Comparison of ENCODE assay signal across 8 cellular contexts in genomic region chr1:2642131-2642559, GRCh38. TPM values are rescaled to one million over a fixed set of nuclear protein-coding genes. Genes with fewer than 3 reads are reported as not detected.
A peak's percentile ranks its signal among the peaks of the same experiment; 100 is the strongest.
DNase-seq lines count a peak whose midpoint lies in the region; ATAC-seq, FAIRE-seq and TF ChIP-seq lines count a peak whose summit lies in the region.

No MANE protein-coding gene starts in this region.

- no peaks in the 10 kb centered on the region for H3K27me3 Mint-ChIP-seq in activated CD8-positive, alpha-beta memory T cell treated with anti-CD3 and anti-CD28 coated beads, Interleukin-2, amount 10 ng/mL, durations not matched to agents 7 days and 5 days

- H3K79me2 ChIP-seq in HepG2 (ENCODE audit: insufficient read depth, low read length) = peaks cover 3% of the 10 kb centered on the region

- peaks cover 17% of the 10 kb centered on the region for H3K27me3 ChIP-seq in adipocyte (replicated peaks; ENCODE audit: control insufficient read depth, insufficient read depth, low read length)
- peaks cover 2 to 10% of the 10 kb centered on the region in 2 experiments; a peak in 3 of 5 replicates for H3K27me3 ChIP-seq in HepG2 (ENCODE audit: control insufficient read depth in 1 of 2, insufficient read depth in 2 of 2, low read length in 2 of 2)
- peaks cover 0 to 22% of the 10 kb centered on the region in 2 donors for H3K27me3 ChIP-seq in tibial artery

- in situ Hi-C loops in HepG2 (cut with HindIII; ENCODE audit: extremely low pct_ligation_motif_present, low pct_unique_long_range_greater_than_20kb) = no loop called here

- FAIRE-seq in HepG2 (lab: Jason Lieb, UNC) = no peak

- no peaks in the 10 kb centered on the region for H4K20me1 ChIP-seq in HepG2 (ENCODE audit: insufficient read depth, low read length)

- H3K9ac ChIP-seq in adipocyte (ENCODE audit: low read length) (peak overlapping the region; percentile 93), HepG2 (ENCODE audit: insufficient read depth, low read depth, low read length) (peak overlapping the region; percentile 76)

- POLR2A ChIA-PET in HepG2 (lab: Yijun Ruan, JAX) = no interaction called here

- peak overlapping the region; percentile 80 for H3K4me3 Mint-ChIP-seq in activated CD8-positive, alpha-beta memory T cell treated with anti-CD3 and anti-CD28 coated beads, Interleukin-2, amount 10 ng/mL, durations not matched to agents 7 days and 5 days

- no peak for TF ChIP-seq RAD21 in HepG2 (CRISPR knock-in tag; IDR thresholded peaks at IDR 0.05)

- no peak for DNase-seq in activated CD8-positive, alpha-beta memory T cell treated with anti-CD3 and anti-CD28 coated beads, Interleukin-2, amount 10 ng/mL, durations not matched to agents 7 days and 5 days
- no peak for DNase-seq in activated CD8-positive, alpha-beta memory T cell treated with anti-CD3 and anti-CD28 coated beads, Interleukin-2, amount 50 U/mL, for 4 hours
- DNase-seq in adipocyte (ENCODE audit: low read depth) = no peak
- DNase-seq in HepG2 (ENCODE audit: low spot score) = no peak
- DNase-seq in tibial artery = peak in 1 of 2 donors; percentile 53
- DNase-seq in amygdala (lab: John Stamatoyannopoulos, UW) = no peak
- DNase-seq in NCI-H748 treated with DMSO at 0.1 percent for 48 hours (lab: John Stamatoyannopoulos, UW) = no peak
- DNase-seq in AG20443 (ENCODE audit: low spot score) = no peak

- no peak overlapping the region for H2AFZ ChIP-seq in HepG2 (ENCODE audit: low read length)

- peak; percentile 9 for ATAC-seq in activated CD8-positive, alpha-beta memory T cell treated with anti-CD3 and anti-CD28 coated beads, Interleukin-2, amount 10 ng/mL, durations not matched to agents 7 days and 5 days
- peak; percentile 37 for ATAC-seq in HepG2

- H3K27ac Mint-ChIP-seq in activated CD8-positive, alpha-beta memory T cell treated with anti-CD3 and anti-CD28 coated beads, Interleukin-2, amount 10 ng/mL, durations not matched to agents 7 days and 5 days = peak overlapping the region; percentile 85

- peak overlapping the region; percentile 57 for H3K27ac ChIP-seq in HepG2 (ENCODE audit: extremely low read length, insufficient read depth, low read length)
- peak overlapping the region; percentile 75 to 77 for H3K27ac ChIP-seq in tibial artery

- H3K36me3 ChIP-seq in adipocyte (ENCODE audit: control insufficient read depth, insufficient read depth, low read length, severe bottlenecking) (no peaks in the 10 kb centered on the region), HepG2 (replicated peaks in 1 of 2; ENCODE audit: control insufficient read depth in 1 of 2, insufficient read depth in 2 of 2, low read length in 2 of 2) (no peaks in the 10 kb centered on the region), tibial artery (no peaks in the 10 kb centered on the region)

- no peak for TF ChIP-seq POLR2A in HepG2 (IDR thresholded peaks at IDR 0.05; ENCODE audit: insufficient read depth in 1 of 2, low read depth in 2 of 2, low read length in 2 of 2)

- H3K9me3 ChIP-seq in adipocyte (ENCODE audit: control insufficient read depth, low read length) (peaks cover 10% of the 10 kb centered on the region), HepG2 (ENCODE audit: low read length) (peaks cover 9% of the 10 kb centered on the region), tibial artery (peaks cover 0 to 16% (median 4%) of the 10 kb centered on the region in 3 donors)

- peaks cover 10% of the 10 kb centered on the region for H3K4me1 Mint-ChIP-seq in activated CD8-positive, alpha-beta memory T cell treated with anti-CD3 and anti-CD28 coated beads, Interleukin-2, amount 10 ng/mL, durations not matched to agents 7 days and 5 days

- H3K4me3 ChIP-seq in adipocyte (ENCODE audit: low read length) = peak overlapping the region; percentile 89
- H3K4me3 ChIP-seq in HepG2 (replicated peaks in 1 of 3; ENCODE audit: insufficient read depth in 1 of 3, low read depth in 2 of 3, low read length in 3 of 3) = peak overlapping the region; percentile 70 to 81 (median 74)
- H3K4me3 ChIP-seq in tibial artery = peak overlapping the region; percentile 73 to 88

- peaks cover 4% of the 10 kb centered on the region for H3K9me3 Mint-ChIP-seq in activated CD8-positive, alpha-beta memory T cell treated with anti-CD3 and anti-CD28 coated beads, Interleukin-2, amount 10 ng/mL, durations not matched to agents 7 days and 5 days (ENCODE audit: low read depth)

- intact Hi-C loops in HepG2 (cut with micrococcal nuclease; ENCODE audit: unreplicated experiment) (loop anchor here (2.0 kb wide), 1 partner anchor 229 kb away; the partner anchor contains the start of gene PEX10), tibial artery (cut with DNase I; ENCODE audit: low total_unique reads) (loop anchor here (2.0 kb wide), 1 partner anchor 55 kb away; the partner anchor contains the start of gene PRXL2B)

- WGBS in HepG2 (ENCODE audit: low lambda C conversion rate) = 13% methylated on average over 5 of the region's 11 CpGs

- BruUV-seq in HepG2 (replicated peaks; lab: Mats Ljungman, UMichigan) = TSS peak; percentile 52

- CTCF ChIA-PET in activated CD8-positive, alpha-beta memory T cell treated with anti-CD3 and anti-CD28 coated beads, Interleukin-2, amount 10 ng/mL, durations not matched to agents 7 days and 5 days (lab: Charles Lee) = interaction anchor here (0.6 kb wide), 1 partner anchor 453 kb away, joined by 3 read pairs; no protein-coding TSS in a partner anchor
- CTCF ChIA-PET in HepG2 (lab: Yijun Ruan, JAX; ENCODE audit: low intra/inter-chr PET ratio, low total read pairs) = no interaction called here

- H3K36me3 Mint-ChIP-seq in activated CD8-positive, alpha-beta memory T cell treated with anti-CD3 and anti-CD28 coated beads, Interleukin-2, amount 10 ng/mL, durations not matched to agents 7 days and 5 days = peaks cover 4% of the 10 kb centered on the region

- peak overlapping the region; percentile 82 for H3K4me2 ChIP-seq in HepG2 (ENCODE audit: low read depth, low read length)

- TF ChIP-seq EP300 in HepG2 (IDR thresholded peaks at IDR 0.05; ENCODE audit: low read depth in 2 of 2, low read length in 2 of 2) (no peak), HepG2 (CRISPR knock-in tag; IDR thresholded peaks at IDR 0.05; ENCODE audit: borderline replicate concordance) (no peak)

- TF ChIP-seq CTCF in HepG2 (CRISPR knock-in tag; IDR thresholded peaks at IDR 0.05) = no peak
- TF ChIP-seq CTCF in tibial artery (IDR thresholded peaks at IDR 0.05) = no peak

- H3K4me1 ChIP-seq in adipocyte (ENCODE audit: control insufficient read depth, insufficient read depth, low read length) (peaks cover 6% of the 10 kb centered on the region), HepG2 (ENCODE audit: insufficient read depth, low read length) (peaks cover 6% of the 10 kb centered on the region; the same call in 1 of the 2 replicates), tibial artery (peaks cover 0 to 33% (median 18%) of the 10 kb centered on the region in 4 donors)

RNA-seq across cellular contexts. Expression of gene MMEL1, which starts 9.3 kb away (rescaled TPM):
- under 1 TPM in 1 of 2 experiments, not detected in 1; 0.58 TPM for total RNA-seq in activated CD8-positive, alpha-beta memory T cell treated with anti-CD3 and anti-CD28 coated beads, Interleukin-2, amount 10 ng/mL, durations not matched to agents 7 days and 5 days
- total RNA-seq in HepG2 (2016; rRNA removed; fragmentation: Illumina TruSeq; extraction: Trizol) = not detected in 2 replicates
- not detected in 2 replicates for total RNA-seq in HepG2 (2016; cell fraction: cytosol; rRNA removed; fragmentation: Illumina TruSeq; extraction: Trizol; ENCODE audit: low read depth)
- total RNA-seq in HepG2 (2016; cell fraction: insoluble cytoplasmic fraction; rRNA removed; fragmentation: Illumina TruSeq; extraction: Trizol) = not detected in 2 replicates
- total RNA-seq in HepG2 (2016; cell fraction: membrane; rRNA removed; fragmentation: Illumina TruSeq; extraction: Trizol) = not detected in 2 replicates
- total RNA-seq in HepG2 (2016; cell fraction: nucleus; rRNA removed; fragmentation: Illumina TruSeq; extraction: Trizol) = not detected in 2 replicates
- polyA plus RNA-seq in HepG2 (2011; rRNA removed) = 0.48 and 1.6 TPM in 2 replicates
- polyA plus RNA-seq in HepG2 (2011; cell fraction: cytosol; rRNA removed) = 0.54 and 0.78 TPM in 2 replicates
- 3.3 and 4.7 TPM in 2 replicates for polyA plus RNA-seq in HepG2 (2011; cell fraction: nucleus; rRNA removed)
- 0.37 and 0.43 TPM in 2 replicates for polyA plus RNA-seq in HepG2 (2012)
- polyA plus RNA-seq in HepG2 (2016; cell fraction: cytosol; fragmentation: Illumina TruSeq; extraction: Trizol; ENCODE audit: low read depth) = not detected in 2 replicates
- not detected in 2 replicates for polyA plus RNA-seq in HepG2 (2016; cell fraction: insoluble cytoplasmic fraction; fragmentation: Illumina TruSeq; extraction: Trizol; ENCODE audit: low read depth)
- not detected in 2 replicates for polyA plus RNA-seq in HepG2 (2016; cell fraction: membrane; fragmentation: Illumina TruSeq; extraction: Trizol; ENCODE audit: low read depth)
- polyA plus RNA-seq in HepG2 (2016; cell fraction: nucleus; fragmentation: Illumina TruSeq; extraction: Trizol; ENCODE audit: insufficient read depth, low read depth) = not detected in 2 replicates
- 0.72 TPM in 1 of 2 replicates, not detected in the other for polyA minus RNA-seq in HepG2 (2011; rRNA and poly(A)+ RNA removed; ENCODE audit: low replicate concordance)
- 1.3 TPM in 1 of 2 replicates, not detected in the other for polyA minus RNA-seq in HepG2 (2011; cell fraction: cytosol; rRNA and poly(A)+ RNA removed)
- polyA minus RNA-seq in HepG2 (2011; cell fraction: nucleus; rRNA and poly(A)+ RNA removed) = 0.39 and 0.62 TPM in 2 replicates

RNA-seq across cellular contexts. Expression of gene PRXL2B, which starts 55.6 kb away (rescaled TPM):
- 10 to 100 TPM; 22.4 to 26.2 TPM for total RNA-seq in activated CD8-positive, alpha-beta memory T cell treated with anti-CD3 and anti-CD28 coated beads, Interleukin-2, amount 10 ng/mL, durations not matched to agents 7 days and 5 days
- 14.1 and 16.8 TPM in 2 replicates for total RNA-seq in HepG2 (2016; rRNA removed; fragmentation: Illumina TruSeq; extraction: Trizol)
- 3.3 and 4.6 TPM in 2 replicates for total RNA-seq in HepG2 (2016; cell fraction: cytosol; rRNA removed; fragmentation: Illumina TruSeq; extraction: Trizol; ENCODE audit: low read depth)
- total RNA-seq in HepG2 (2016; cell fraction: insoluble cytoplasmic fraction; rRNA removed; fragmentation: Illumina TruSeq; extraction: Trizol) = 14.4 and 15.6 TPM in 2 replicates
- total RNA-seq in HepG2 (2016; cell fraction: membrane; rRNA removed; fragmentation: Illumina TruSeq; extraction: Trizol) = 9.8 and 9.9 TPM in 2 replicates
- total RNA-seq in HepG2 (2016; cell fraction: nucleus; rRNA removed; fragmentation: Illumina TruSeq; extraction: Trizol) = 8.9 and 10.7 TPM in 2 replicates
- 22.1 and 29.5 TPM in 2 replicates for polyA plus RNA-seq in HepG2 (2011; rRNA removed)
- polyA plus RNA-seq in HepG2 (2011; cell fraction: cytosol; rRNA removed) = 24.7 and 29.1 TPM in 2 replicates
- 72.9 and 75.2 TPM in 2 replicates for polyA plus RNA-seq in HepG2 (2011; cell fraction: nucleus; rRNA removed)
- 22.4 and 26.9 TPM in 2 replicates for polyA plus RNA-seq in HepG2 (2012)
- 4.6 and 4.8 TPM in 2 replicates for polyA plus RNA-seq in HepG2 (2016; cell fraction: cytosol; fragmentation: Illumina TruSeq; extraction: Trizol; ENCODE audit: low read depth)
- polyA plus RNA-seq in HepG2 (2016; cell fraction: insoluble cytoplasmic fraction; fragmentation: Illumina TruSeq; extraction: Trizol; ENCODE audit: low read depth) = 20.7 and 24.0 TPM in 2 replicates
- 11.7 and 12.0 TPM in 2 replicates for polyA plus RNA-seq in HepG2 (2016; cell fraction: membrane; fragmentation: Illumina TruSeq; extraction: Trizol; ENCODE audit: low read depth)
- polyA plus RNA-seq in HepG2 (2016; cell fraction: nucleus; fragmentation: Illumina TruSeq; extraction: Trizol; ENCODE audit: insufficient read depth, low read depth) = 24.3 and 25.8 TPM in 2 replicates
- 3.8 and 32.9 TPM in 2 replicates for polyA minus RNA-seq in HepG2 (2011; rRNA and poly(A)+ RNA removed; ENCODE audit: low replicate concordance)
- polyA minus RNA-seq in HepG2 (2011; cell fraction: cytosol; rRNA and poly(A)+ RNA removed) = 16.2 and 16.4 TPM in 2 replicates
- polyA minus RNA-seq in HepG2 (2011; cell fraction: nucleus; rRNA and poly(A)+ RNA removed) = 5.8 and 7.5 TPM in 2 replicates
